Comparison of ENCODE assay signal across 3 cellular contexts in the genomic region with DNA sequence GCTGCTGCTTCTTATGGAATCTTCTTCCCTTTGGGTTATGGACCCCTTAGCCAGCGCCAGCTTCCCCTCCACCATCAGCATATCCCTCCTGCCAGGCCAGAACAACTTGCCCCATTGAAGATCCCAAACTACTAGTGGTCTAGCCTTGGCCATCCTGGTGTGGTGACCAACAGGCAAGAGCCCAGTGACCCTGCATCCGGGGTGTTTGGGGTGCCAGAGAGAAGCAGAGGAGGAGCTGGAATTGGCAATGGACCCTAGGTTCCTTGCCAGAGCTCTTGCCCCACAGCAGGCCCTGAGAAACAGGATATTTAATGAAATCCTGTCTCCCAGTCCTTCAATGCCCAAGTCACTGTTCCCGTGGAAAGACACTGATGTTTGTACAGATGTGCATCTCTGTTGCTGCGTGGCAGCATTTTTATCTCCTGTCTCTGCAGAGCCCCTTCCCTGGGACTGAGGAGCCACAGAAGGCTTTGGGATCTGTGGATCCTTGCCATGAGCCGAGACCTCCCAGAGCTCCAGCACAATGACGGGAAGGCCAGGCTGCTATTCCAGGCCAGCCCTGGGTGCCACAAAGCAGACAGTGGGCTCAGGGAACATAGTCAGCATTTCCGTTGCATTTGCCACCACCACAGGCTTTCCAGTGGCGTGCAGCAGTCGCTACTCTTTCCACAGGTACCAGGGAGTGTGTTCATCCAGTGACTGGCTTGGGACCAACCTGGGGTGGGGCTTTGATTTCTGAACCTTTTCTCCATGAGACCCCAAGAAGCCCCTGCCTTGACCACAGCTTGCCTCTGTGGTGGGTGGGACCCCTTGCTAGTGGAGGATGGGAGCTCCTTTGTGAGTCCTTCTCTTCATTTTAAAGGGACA.
TF ChIP-seq lines count a peak whose summit lies in the region.

No MANE protein-coding gene starts in this region.

TF ChIP-seq in SK-N-SH, 30 proteins besides CTCF, POLR2A, EP300 and RAD21:
- TF ChIP-seq TAF1 (IDR thresholded peaks at IDR 0.05; ENCODE audit: borderline replicate concordance, low read depth, low read length) (no peak), SMC3 (IDR thresholded peaks at IDR 0.05; ENCODE audit: low read depth, low read length) (no peak)

TF ChIP-seq in SK-N-SH treated with all-trans-retinoic acid at 6 μM for 48 hours, 23 proteins besides CTCF, POLR2A, EP300 and RAD21:
- TF ChIP-seq, protein P1, sequence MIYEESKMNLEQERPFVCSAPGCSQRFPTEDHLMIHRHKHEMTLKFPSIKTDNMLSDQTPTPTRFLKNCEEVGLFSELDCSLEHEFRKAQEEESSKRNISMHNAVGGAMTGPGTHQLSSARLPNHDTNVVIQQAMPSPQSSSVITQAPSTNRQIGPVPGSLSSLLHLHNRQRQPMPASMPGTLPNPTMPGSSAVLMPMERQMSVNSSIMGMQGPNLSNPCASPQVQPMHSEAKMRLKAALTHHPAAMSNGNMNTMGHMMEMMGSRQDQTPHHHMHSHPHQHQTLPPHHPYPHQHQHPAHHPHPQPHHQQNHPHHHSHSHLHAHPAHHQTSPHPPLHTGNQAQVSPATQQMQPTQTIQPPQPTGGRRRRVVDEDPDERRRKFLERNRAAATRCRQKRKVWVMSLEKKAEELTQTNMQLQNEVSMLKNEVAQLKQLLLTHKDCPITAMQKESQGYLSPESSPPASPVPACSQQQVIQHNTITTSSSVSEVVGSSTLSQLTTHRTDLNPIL (CRISPR knock-in tag; IDR thresholded peaks at IDR 0.05; ENCODE audit: low read depth), result no peak
- TF ChIP-seq, protein P2, sequence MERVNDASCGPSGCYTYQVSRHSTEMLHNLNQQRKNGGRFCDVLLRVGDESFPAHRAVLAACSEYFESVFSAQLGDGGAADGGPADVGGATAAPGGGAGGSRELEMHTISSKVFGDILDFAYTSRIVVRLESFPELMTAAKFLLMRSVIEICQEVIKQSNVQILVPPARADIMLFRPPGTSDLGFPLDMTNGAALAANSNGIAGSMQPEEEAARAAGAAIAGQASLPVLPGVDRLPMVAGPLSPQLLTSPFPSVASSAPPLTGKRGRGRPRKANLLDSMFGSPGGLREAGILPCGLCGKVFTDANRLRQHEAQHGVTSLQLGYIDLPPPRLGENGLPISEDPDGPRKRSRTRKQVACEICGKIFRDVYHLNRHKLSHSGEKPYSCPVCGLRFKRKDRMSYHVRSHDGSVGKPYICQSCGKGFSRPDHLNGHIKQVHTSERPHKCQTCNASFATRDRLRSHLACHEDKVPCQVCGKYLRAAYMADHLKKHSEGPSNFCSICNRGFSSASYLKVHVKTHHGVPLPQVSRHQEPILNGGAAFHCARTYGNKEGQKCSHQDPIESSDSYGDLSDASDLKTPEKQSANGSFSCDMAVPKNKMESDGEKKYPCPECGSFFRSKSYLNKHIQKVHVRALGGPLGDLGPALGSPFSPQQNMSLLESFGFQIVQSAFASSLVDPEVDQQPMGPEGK (CRISPR knock-in tag; IDR thresholded peaks at IDR 0.05; ENCODE audit: borderline replicate concordance), result no peak
- TF ChIP-seq, protein P3, sequence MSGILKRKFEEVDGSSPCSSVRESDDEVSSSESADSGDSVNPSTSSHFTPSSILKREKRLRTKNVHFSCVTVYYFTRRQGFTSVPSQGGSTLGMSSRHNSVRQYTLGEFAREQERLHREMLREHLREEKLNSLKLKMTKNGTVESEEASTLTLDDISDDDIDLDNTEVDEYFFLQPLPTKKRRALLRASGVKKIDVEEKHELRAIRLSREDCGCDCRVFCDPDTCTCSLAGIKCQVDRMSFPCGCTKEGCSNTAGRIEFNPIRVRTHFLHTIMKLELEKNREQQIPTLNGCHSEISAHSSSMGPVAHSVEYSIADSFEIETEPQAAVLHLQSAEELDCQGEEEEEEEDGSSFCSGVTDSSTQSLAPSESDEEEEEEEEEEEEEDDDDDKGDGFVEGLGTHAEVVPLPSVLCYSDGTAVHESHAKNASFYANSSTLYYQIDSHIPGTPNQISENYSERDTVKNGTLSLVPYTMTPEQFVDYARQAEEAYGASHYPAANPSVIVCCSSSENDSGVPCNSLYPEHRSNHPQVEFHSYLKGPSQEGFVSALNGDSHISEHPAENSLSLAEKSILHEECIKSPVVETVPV (CRISPR knock-in tag; IDR thresholded peaks at IDR 0.05), result no peak
- TF ChIP-seq ZNF8 (CRISPR knock-in tag; IDR thresholded peaks at IDR 0.05), result no peak
- TF ChIP-seq ZFP3 (CRISPR knock-in tag; IDR thresholded peaks at IDR 0.05), result no peak
- no peak for TF ChIP-seq ARNTL (CRISPR knock-in tag; IDR thresholded peaks at IDR 0.05; ENCODE audit: borderline replicate concordance, low read depth)
- TF ChIP-seq RARB (CRISPR knock-in tag; IDR thresholded peaks at IDR 0.05), result no peak
- TF ChIP-seq TOX (CRISPR knock-in tag; IDR thresholded peaks at IDR 0.05; ENCODE audit: borderline replicate concordance), result no peak
- no peak for TF ChIP-seq PPARA (CRISPR knock-in tag; IDR thresholded peaks at IDR 0.05; ENCODE audit: borderline replicate concordance)
- no peak for TF ChIP-seq BACH2 (CRISPR knock-in tag; IDR thresholded peaks at IDR 0.05; ENCODE audit: borderline replicate concordance)
- no peak for TF ChIP-seq GLIS3 (CRISPR knock-in tag; IDR thresholded peaks at IDR 0.05)
- TF ChIP-seq ZNF565 (CRISPR knock-in tag; conservative IDR thresholded peaks at IDR 0.05; ENCODE audit: low read depth), result no peak
- no peak for TF ChIP-seq OSR1 (CRISPR knock-in tag; IDR thresholded peaks at IDR 0.05)
- TF ChIP-seq ZFP30 (CRISPR knock-in tag; IDR thresholded peaks at IDR 0.05), result no peak
TF ChIP-seq in SK-N-SH treated with all-trans-retinoic acid at 6 μM for 48 hours: peak in this region for 0.

TF ChIP-seq in K562, 482 proteins besides CTCF, POLR2A, EP300 and RAD21 (continues in another document):
- TF ChIP-seq, protein P4, sequence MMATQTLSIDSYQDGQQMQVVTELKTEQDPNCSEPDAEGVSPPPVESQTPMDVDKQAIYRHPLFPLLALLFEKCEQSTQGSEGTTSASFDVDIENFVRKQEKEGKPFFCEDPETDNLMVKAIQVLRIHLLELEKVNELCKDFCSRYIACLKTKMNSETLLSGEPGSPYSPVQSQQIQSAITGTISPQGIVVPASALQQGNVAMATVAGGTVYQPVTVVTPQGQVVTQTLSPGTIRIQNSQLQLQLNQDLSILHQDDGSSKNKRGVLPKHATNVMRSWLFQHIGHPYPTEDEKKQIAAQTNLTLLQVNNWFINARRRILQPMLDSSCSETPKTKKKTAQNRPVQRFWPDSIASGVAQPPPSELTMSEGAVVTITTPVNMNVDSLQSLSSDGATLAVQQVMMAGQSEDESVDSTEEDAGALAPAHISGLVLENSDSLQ (IDR thresholded peaks at IDR 0.05), result no peak
- TF ChIP-seq TEAD4 (IDR thresholded peaks at IDR 0.05; ENCODE audit: low read length) (no peak), TEAD4 (CRISPR knock-in tag; IDR thresholded peaks at IDR 0.05; ENCODE audit: borderline replicate concordance) (no peak), GATAD2A (IDR thresholded peaks at IDR 0.05) (no peak), TFAM (CRISPR knock-in tag; conservative IDR thresholded peaks at IDR 0.05) (no peak), MYNN (IDR thresholded peaks at IDR 0.05) (no peak), MYNN (CRISPR knock-in tag; IDR thresholded peaks at IDR 0.05) (peak; percentile 52; the same call in 1 of the 2 replicates), ZNF12 (CRISPR knock-in tag; IDR thresholded peaks at IDR 0.05) (no peak), MBD2 (IDR thresholded peaks at IDR 0.05; ENCODE audit: borderline replicate concordance, low read depth) (no peak), FOXJ3 (CRISPR knock-in tag; IDR thresholded peaks at IDR 0.05) (no peak), CBFB (CRISPR knock-in tag; IDR thresholded peaks at IDR 0.05) (0 out of 2 replicates have a peak, but pooled peaks have one; percentile 21), ZKSCAN3 (CRISPR knock-in tag; IDR thresholded peaks at IDR 0.05) (peak; percentile 83)
- TF ChIP-seq, protein P5, sequence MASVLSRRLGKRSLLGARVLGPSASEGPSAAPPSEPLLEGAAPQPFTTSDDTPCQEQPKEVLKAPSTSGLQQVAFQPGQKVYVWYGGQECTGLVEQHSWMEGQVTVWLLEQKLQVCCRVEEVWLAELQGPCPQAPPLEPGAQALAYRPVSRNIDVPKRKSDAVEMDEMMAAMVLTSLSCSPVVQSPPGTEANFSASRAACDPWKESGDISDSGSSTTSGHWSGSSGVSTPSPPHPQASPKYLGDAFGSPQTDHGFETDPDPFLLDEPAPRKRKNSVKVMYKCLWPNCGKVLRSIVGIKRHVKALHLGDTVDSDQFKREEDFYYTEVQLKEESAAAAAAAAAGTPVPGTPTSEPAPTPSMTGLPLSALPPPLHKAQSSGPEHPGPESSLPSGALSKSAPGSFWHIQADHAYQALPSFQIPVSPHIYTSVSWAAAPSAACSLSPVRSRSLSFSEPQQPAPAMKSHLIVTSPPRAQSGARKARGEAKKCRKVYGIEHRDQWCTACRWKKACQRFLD (CRISPR knock-in tag; IDR thresholded peaks at IDR 0.05), result 0 out of 2 replicates have a peak, but pooled peaks have one; percentile 17
- TF ChIP-seq, protein P6, sequence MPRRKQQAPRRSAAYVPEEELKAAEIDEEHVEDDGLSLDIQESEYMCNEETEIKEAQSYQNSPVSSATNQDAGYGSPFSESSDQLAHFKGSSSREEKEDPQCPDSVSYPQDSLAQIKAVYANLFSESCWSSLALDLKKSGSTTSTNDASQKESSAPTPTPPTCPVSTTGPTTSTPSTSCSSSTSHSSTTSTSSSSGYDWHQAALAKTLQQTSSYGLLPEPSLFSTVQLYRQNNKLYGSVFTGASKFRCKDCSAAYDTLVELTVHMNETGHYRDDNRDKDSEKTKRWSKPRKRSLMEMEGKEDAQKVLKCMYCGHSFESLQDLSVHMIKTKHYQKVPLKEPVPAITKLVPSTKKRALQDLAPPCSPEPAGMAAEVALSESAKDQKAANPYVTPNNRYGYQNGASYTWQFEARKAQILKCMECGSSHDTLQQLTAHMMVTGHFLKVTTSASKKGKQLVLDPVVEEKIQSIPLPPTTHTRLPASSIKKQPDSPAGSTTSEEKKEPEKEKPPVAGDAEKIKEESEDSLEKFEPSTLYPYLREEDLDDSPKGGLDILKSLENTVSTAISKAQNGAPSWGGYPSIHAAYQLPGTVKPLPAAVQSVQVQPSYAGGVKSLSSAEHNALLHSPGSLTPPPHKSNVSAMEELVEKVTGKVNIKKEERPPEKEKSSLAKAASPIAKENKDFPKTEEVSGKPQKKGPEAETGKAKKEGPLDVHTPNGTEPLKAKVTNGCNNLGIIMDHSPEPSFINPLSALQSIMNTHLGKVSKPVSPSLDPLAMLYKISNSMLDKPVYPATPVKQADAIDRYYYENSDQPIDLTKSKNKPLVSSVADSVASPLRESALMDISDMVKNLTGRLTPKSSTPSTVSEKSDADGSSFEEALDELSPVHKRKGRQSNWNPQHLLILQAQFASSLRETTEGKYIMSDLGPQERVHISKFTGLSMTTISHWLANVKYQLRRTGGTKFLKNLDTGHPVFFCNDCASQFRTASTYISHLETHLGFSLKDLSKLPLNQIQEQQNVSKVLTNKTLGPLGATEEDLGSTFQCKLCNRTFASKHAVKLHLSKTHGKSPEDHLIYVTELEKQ (CRISPR knock-in tag; IDR thresholded peaks at IDR 0.05), result no peak
- TF ChIP-seq, protein P7, sequence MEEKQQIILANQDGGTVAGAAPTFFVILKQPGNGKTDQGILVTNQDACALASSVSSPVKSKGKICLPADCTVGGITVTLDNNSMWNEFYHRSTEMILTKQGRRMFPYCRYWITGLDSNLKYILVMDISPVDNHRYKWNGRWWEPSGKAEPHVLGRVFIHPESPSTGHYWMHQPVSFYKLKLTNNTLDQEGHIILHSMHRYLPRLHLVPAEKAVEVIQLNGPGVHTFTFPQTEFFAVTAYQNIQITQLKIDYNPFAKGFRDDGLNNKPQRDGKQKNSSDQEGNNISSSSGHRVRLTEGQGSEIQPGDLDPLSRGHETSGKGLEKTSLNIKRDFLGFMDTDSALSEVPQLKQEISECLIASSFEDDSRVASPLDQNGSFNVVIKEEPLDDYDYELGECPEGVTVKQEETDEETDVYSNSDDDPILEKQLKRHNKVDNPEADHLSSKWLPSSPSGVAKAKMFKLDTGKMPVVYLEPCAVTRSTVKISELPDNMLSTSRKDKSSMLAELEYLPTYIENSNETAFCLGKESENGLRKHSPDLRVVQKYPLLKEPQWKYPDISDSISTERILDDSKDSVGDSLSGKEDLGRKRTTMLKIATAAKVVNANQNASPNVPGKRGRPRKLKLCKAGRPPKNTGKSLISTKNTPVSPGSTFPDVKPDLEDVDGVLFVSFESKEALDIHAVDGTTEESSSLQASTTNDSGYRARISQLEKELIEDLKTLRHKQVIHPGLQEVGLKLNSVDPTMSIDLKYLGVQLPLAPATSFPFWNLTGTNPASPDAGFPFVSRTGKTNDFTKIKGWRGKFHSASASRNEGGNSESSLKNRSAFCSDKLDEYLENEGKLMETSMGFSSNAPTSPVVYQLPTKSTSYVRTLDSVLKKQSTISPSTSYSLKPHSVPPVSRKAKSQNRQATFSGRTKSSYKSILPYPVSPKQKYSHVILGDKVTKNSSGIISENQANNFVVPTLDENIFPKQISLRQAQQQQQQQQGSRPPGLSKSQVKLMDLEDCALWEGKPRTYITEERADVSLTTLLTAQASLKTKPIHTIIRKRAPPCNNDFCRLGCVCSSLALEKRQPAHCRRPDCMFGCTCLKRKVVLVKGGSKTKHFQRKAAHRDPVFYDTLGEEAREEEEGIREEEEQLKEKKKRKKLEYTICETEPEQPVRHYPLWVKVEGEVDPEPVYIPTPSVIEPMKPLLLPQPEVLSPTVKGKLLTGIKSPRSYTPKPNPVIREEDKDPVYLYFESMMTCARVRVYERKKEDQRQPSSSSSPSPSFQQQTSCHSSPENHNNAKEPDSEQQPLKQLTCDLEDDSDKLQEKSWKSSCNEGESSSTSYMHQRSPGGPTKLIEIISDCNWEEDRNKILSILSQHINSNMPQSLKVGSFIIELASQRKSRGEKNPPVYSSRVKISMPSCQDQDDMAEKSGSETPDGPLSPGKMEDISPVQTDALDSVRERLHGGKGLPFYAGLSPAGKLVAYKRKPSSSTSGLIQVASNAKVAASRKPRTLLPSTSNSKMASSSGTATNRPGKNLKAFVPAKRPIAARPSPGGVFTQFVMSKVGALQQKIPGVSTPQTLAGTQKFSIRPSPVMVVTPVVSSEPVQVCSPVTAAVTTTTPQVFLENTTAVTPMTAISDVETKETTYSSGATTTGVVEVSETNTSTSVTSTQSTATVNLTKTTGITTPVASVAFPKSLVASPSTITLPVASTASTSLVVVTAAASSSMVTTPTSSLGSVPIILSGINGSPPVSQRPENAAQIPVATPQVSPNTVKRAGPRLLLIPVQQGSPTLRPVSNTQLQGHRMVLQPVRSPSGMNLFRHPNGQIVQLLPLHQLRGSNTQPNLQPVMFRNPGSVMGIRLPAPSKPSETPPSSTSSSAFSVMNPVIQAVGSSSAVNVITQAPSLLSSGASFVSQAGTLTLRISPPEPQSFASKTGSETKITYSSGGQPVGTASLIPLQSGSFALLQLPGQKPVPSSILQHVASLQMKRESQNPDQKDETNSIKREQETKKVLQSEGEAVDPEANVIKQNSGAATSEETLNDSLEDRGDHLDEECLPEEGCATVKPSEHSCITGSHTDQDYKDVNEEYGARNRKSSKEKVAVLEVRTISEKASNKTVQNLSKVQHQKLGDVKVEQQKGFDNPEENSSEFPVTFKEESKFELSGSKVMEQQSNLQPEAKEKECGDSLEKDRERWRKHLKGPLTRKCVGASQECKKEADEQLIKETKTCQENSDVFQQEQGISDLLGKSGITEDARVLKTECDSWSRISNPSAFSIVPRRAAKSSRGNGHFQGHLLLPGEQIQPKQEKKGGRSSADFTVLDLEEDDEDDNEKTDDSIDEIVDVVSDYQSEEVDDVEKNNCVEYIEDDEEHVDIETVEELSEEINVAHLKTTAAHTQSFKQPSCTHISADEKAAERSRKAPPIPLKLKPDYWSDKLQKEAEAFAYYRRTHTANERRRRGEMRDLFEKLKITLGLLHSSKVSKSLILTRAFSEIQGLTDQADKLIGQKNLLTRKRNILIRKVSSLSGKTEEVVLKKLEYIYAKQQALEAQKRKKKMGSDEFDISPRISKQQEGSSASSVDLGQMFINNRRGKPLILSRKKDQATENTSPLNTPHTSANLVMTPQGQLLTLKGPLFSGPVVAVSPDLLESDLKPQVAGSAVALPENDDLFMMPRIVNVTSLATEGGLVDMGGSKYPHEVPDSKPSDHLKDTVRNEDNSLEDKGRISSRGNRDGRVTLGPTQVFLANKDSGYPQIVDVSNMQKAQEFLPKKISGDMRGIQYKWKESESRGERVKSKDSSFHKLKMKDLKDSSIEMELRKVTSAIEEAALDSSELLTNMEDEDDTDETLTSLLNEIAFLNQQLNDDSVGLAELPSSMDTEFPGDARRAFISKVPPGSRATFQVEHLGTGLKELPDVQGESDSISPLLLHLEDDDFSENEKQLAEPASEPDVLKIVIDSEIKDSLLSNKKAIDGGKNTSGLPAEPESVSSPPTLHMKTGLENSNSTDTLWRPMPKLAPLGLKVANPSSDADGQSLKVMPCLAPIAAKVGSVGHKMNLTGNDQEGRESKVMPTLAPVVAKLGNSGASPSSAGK (IDR thresholded peaks at IDR 0.05), result no peak
